In the genomic region with DNA sequence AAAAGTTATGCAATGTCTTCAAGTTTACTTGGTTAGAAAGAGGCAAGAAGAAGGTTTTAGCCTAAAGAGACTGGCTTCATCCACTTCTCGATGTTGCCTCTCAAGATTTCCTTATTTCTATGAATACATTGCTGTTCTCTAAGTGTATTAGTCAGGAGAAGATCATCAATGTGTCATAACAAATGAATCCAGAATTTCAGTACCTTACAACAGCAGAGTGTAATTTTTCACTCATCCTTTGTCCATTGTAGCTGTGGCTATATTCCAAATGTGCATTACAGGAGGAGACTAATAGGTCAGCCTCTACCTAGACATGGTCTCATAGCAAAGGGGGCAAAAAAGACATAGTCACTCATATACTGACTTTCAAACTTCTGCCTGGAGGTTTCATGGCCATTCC, we compare ENCODE assay signal across 16 cellular contexts.
"Had no signal": no experiment of that assay in that cellular context is flagged by ENCODE, and none has a peak within 500 bp of the region (broad histone marks: within the 10 kb centered on the region; RNA-seq: fewer than 3 reads in every experiment).

No MANE protein-coding gene starts in this region.

- H3K4me3 ChIP-seq: tibial artery had no signal

- H2AFZ ChIP-seq: parathyroid adenoma had no signal

- H3K4me1 ChIP-seq: parathyroid adenoma, tibial artery had no signal

- H3K9me3 ChIP-seq: tibial artery had no signal

- H3K79me2 ChIP-seq: parathyroid adenoma had no signal

- H3K9ac ChIP-seq: parathyroid adenoma had no signal

- H3K36me3 ChIP-seq: tibial artery had no signal

- DNase-seq: activated B cell treated with CpG ODN at 0.5 μM for 24 hours; activated CD4-positive, alpha-beta T cell treated with anti-CD3 and anti-CD28 coated beads for 48 hours; activated CD8-positive, alpha-beta memory T cell treated with anti-CD3 and anti-CD28 coated beads, Interleukin-2, amount 50 U/mL, for 4 hours; activated CD8-positive, alpha-beta T cell treated with anti-CD3 and anti-CD28 coated beads, Interleukin-2, amount 10 ng/mL, durations not matched to agents 7 days and 5 days; activated gamma-delta T cell treated with Interleukin-2 at 50 U/mL for 16 hours; activated T-cell treated with anti-CD3 and anti-CD28 coated beads, Interleukin-2, amount 50 U/mL, for 72 hours; amygdala; cerebellar nuclear complex; effector memory CD8-positive, alpha-beta T cell; glutamatergic neuron; hypothalamus; mesenchymal stem cell; naive thymus-derived CD8-positive, alpha-beta T cell; T-helper 2 cell; tibial artery had no signal

- H3K27ac ChIP-seq: parathyroid adenoma, tibial artery had no signal

- H3K27me3 ChIP-seq: tibial artery had no signal
